In genomic region chr1:193448682-193449461, GRCh38 we compare ENCODE assay signal across 9 cellular contexts.
DNase-seq lines count a peak whose midpoint lies in the region; ATAC-seq and TF ChIP-seq lines count a peak whose summit lies in the region.
"Had no signal": no experiment of that assay in that cellular context is flagged by ENCODE, and none has a peak within 500 bp of the region (broad histone marks: within the 10 kb centered on the region; RNA-seq: fewer than 3 reads in every experiment).

No MANE protein-coding gene starts in this region.

- H3K4me3 ChIP-seq in DND-41 (ENCODE audit: low read depth in 1 of 2, low read length in 2 of 2): no peak overlapping the region
- H3K4me3 ChIP-seq in left lung: no peak overlapping the region

- ATAC-seq in DND-41 (ENCODE audit: insufficient read depth, low read depth) (peak; percentile 48), GM21360 (IDR thresholded peaks at IDR 0.05; ENCODE audit: unreplicated experiment) (peak; percentile 81), HG03432 (IDR thresholded peaks at IDR 0.05; ENCODE audit: unreplicated experiment) (peak; percentile 96), left lung (no peak)
- peak; percentile 80 to 96 for ATAC-seq in activated naive CD4-positive, alpha-beta T cell treated with anti-CD3 and anti-CD28 coated beads, Interleukin-2, amount 50 U/mL, for 72 hours

- no peaks in the 10 kb centered on the region for H4K20me1 ChIP-seq in DND-41 (ENCODE audit: insufficient read depth, low read length)

- H3K27ac Mint-ChIP-seq in activated naive CD4-positive, alpha-beta T cell treated with anti-CD3 and anti-CD28 coated beads, Interleukin-2, amount 50 U/mL, for 72 hours: peak overlapping the region; percentile 74 to 89

- no peak overlapping the region for H3K27ac ChIP-seq in DND-41 (ENCODE audit: low read length)
- no peak overlapping the region for H3K27ac ChIP-seq in left lung

- H3K9ac ChIP-seq in DND-41 (ENCODE audit: low read depth, low read length): no peak overlapping the region

- DNase-seq in DND-41 (no peak), mucosa of gallbladder (ENCODE audit: low spot score) (no peak), NCI-H1048 (lab: John Stamatoyannopoulos, UW) (no peak), activated gamma-delta T cell treated with Interleukin-2 at 50 U/mL for 16 hours (no peak), left lung (no peak)
- DNase-seq in activated naive CD4-positive, alpha-beta T cell treated with anti-CD3 and anti-CD28 coated beads, Interleukin-2, amount 50 U/mL, for 72 hours (ENCODE audit: low spot score in 2 of 2): no peak
- DNase-seq: SHP77 had no signal

- no peaks in the 10 kb centered on the region for H3K36me3 ChIP-seq in DND-41 (ENCODE audit: insufficient read depth, low read length)
- no peaks in the 10 kb centered on the region for H3K36me3 ChIP-seq in left lung

- intact Hi-C loops in left lung (cut with DNase I): no loop called here

- no peak for TF ChIP-seq CTCF in DND-41 (IDR thresholded peaks at IDR 0.05; ENCODE audit: borderline replicate concordance, extremely low read depth, low read length, poor library complexity, severe bottlenecking)
- TF ChIP-seq CTCF in left lung (IDR thresholded peaks at IDR 0.05): no peak

- H3K4me1 ChIP-seq in DND-41 (ENCODE audit: insufficient read depth, low read length) (no peaks in the 10 kb centered on the region), left lung (no peaks in the 10 kb centered on the region)

- H3K36me3 Mint-ChIP-seq in activated naive CD4-positive, alpha-beta T cell treated with anti-CD3 and anti-CD28 coated beads, Interleukin-2, amount 50 U/mL, for 72 hours: peaks cover 0 to 4% of the 10 kb centered on the region in 2 donors

- H3K9me3 ChIP-seq in DND-41 (ENCODE audit: insufficient read depth, low read length, severe bottlenecking) (no peaks in the 10 kb centered on the region), left lung (no peaks in the 10 kb centered on the region)

- no peak overlapping the region for H2AFZ ChIP-seq in DND-41 (ENCODE audit: low read depth, low read length)

- no peaks in the 10 kb centered on the region for H3K27me3 ChIP-seq in DND-41 (ENCODE audit: insufficient read depth, low read length, poor library complexity)
- H3K27me3 ChIP-seq in left lung: no peaks in the 10 kb centered on the region

- H3K9me3 Mint-ChIP-seq in activated naive CD4-positive, alpha-beta T cell treated with anti-CD3 and anti-CD28 coated beads, Interleukin-2, amount 50 U/mL, for 72 hours: peaks cover 0 to 13% of the 10 kb centered on the region in 2 donors

- no peaks in the 10 kb centered on the region for H3K79me2 ChIP-seq in DND-41 (ENCODE audit: insufficient read depth, low read length)

- H3K4me2 ChIP-seq in DND-41 (ENCODE audit: insufficient read depth, low read length): no peak overlapping the region
